9 cellular contexts compared by ENCODE assay signal in the genomic region with DNA sequence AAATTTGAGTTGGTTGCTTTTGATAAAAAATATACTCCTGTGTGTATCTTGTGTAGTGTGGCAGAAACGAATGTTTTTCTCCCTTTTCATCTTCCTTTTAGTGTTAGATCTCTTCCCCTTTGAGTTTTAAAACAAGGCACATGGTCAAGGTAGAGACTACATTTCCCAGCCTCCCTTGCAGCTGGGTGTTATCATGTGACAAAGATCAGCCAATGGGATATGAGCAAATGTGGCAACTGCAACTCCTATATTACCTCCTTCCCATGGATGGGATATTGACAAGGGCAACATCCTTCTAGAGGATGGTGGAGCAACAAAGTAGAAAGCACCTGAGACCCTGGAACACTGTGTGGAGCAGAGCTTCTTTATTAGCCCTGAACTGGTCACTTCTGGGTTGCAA.
DNase-seq lines count a peak whose midpoint lies in the region; ATAC-seq, FAIRE-seq and TF ChIP-seq lines count a peak whose summit lies in the region.
"Had no signal": no experiment of that assay in that cellular context is flagged by ENCODE, and none has a peak within 500 bp of the region (broad histone marks: within the 10 kb centered on the region; RNA-seq: fewer than 3 reads in every experiment).

No MANE protein-coding gene starts in this region.

- no peak for ATAC-seq in HG03521 (IDR thresholded peaks at IDR 0.05; ENCODE audit: unreplicated experiment)
- ATAC-seq in GM18511 (IDR thresholded peaks at IDR 0.05; ENCODE audit: unreplicated experiment): no peak

- TF ChIP-seq RAD21 in Ishikawa (IDR thresholded peaks at IDR 0.05; ENCODE audit: low read depth): no peak

- peak; percentile 54 for DNase-seq in ELR (ENCODE audit: low read depth)
- DNase-seq in left kidney (ENCODE audit: low read depth, low spot score): peak; percentile 28
- DNase-seq in DMS79 treated with DMSO at 0.1 percent for 48 hours (lab: John Stamatoyannopoulos, UW): no peak
- DNase-seq in NCI-H2196 treated with DMSO at 0.1 percent for 48 hours (lab: John Stamatoyannopoulos, UW; ENCODE audit: unreplicated experiment): no peak
- DNase-seq: transverse colon had no signal

- FAIRE-seq in TTC549 (lab: Jason Lieb, UNC): peak; percentile 82

- TF ChIP-seq EP300 in Ishikawa (IDR thresholded peaks at IDR 0.05; ENCODE audit: borderline replicate concordance): no peak

TF ChIP-seq in Ishikawa, 13 proteins besides CTCF, POLR2A, EP300 and RAD21:
- TF ChIP-seq, protein P1, sequence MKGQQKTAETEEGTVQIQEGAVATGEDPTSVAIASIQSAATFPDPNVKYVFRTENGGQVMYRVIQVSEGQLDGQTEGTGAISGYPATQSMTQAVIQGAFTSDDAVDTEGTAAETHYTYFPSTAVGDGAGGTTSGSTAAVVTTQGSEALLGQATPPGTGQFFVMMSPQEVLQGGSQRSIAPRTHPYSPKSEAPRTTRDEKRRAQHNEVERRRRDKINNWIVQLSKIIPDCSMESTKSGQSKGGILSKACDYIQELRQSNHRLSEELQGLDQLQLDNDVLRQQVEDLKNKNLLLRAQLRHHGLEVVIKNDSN (IDR thresholded peaks at IDR 0.05): peak; percentile 94
- TF ChIP-seq TAF1 (IDR thresholded peaks at IDR 0.05; ENCODE audit: low read depth): no peak

Comparison
In these comparisons a context has a peak if more than half of its experiments do, and no peak if none do; other contexts are left out.
1. DNase-seq: peak in ELR (single experiment) and left kidney (single experiment); none in DMS79 treated with DMSO at 0.1 percent for 48 hours (single experiment) and NCI-H2196 treated with DMSO at 0.1 percent for 48 hours (single experiment).